ENCODE assay signal across 19 cellular contexts in the genomic region with DNA sequence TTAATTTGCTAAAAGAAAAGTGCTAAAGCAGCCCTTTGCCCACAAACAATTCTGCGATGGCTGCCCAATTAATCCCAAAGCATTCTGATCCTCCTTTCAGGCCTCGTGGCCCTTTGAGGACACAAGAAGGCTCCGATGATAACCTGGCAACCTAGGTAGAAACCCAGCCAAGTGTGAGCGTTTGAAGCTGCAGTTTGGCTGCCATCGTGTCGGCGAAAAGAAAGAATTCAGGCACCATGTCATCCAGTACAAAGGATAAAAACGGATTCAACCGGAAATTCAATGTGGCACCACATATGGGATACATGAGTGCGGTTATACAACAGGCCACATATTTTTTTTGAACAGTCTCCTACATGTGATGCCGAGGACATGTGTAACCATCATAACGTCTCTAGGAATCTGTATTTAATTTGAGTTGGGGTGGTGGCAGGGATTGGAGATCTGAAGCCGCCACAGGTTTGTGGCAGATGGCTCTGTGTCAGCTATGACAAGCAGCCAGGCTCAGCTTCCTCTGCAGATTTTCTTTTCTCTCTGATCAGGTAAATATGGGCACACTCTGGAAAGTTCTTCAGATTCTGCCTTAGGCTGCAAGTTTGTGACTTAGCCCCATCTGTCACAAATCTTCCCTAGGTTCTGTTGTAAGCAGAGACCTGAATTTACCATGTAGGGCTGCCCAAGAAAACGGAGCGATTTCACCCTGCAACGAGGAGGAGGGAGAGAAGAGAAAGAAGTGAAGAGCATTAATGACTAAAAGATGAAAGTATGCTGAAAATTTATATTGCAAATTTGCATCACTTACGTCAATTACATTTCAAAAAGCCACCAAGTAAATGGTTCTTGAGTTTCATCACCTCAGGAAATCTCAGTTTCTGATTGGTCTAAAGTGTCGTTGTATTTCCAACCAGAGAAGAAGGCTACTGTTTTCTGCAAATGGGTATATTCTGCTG.
A peak's percentile ranks its signal among the peaks of the same experiment; 100 is the strongest.
DNase-seq lines count a peak whose midpoint lies in the region; ATAC-seq and TF ChIP-seq lines count a peak whose summit lies in the region.
"Had no signal": no experiment of that assay in that cellular context is flagged by ENCODE, and none has a peak within 500 bp of the region (broad histone marks: within the 10 kb centered on the region; RNA-seq: fewer than 3 reads in every experiment).

No MANE protein-coding gene starts in this region.

- H3K4me3 ChIP-seq in skin epidermis, result no peak overlapping the region
- H3K4me3 ChIP-seq in tibial nerve, result no peak overlapping the region
- H3K4me3 ChIP-seq: BLaER1, breast epithelium, K562, Peyer's patch had no signal

- DNase-seq in NCI-H510A treated with DMSO at 0.1 percent for 48 hours (lab: John Stamatoyannopoulos, UW) (peak; percentile 67), NCI-H510A (lab: John Stamatoyannopoulos, UW) (no peak), HFFc6 (peak; percentile 37), SKM-1 treated with dmso at 0.1 percent for 144 hours (lab: John Stamatoyannopoulos, UW; ENCODE audit: unreplicated experiment) (peak; percentile 100), midbrain (lab: John Stamatoyannopoulos, UW) (no peak), tibial nerve (ENCODE audit: low spot score in 2 of 2) (no peak)
- DNase-seq: activated CD4-positive, CD25-positive, alpha-beta regulatory T cell treated with anti-CD3 and anti-CD28 coated beads, Interleukin-2, amount 50 U/mL, for 72 hours; activated CD8-positive, alpha-beta memory T cell treated with anti-CD3 and anti-CD28 coated beads, Interleukin-2, amount 50 U/mL, for 4 hours; activated naive CD4-positive, alpha-beta T cell treated with anti-CD3 and anti-CD28 coated beads for 36 hours; NCI-H2081; Peyer's patch; stimulated activated naive CD4-positive, alpha-beta T cell treated with Interleukin-2 at 50 U/mL for 16 hours; T-cell had no signal

- no peaks in the 10 kb centered on the region; the same call in 1 of the 2 replicates for H3K36me3 Mint-ChIP-seq in HFFc6 (ENCODE audit: low read depth)

- WGBS in tibial nerve, 2 donors, result 89% methylated on average over 18 of the region's 18 CpGs

- no peaks in the 10 kb centered on the region; the same call in 1 of the 2 replicates for H3K27me3 Mint-ChIP-seq in HFFc6 (ENCODE audit: insufficient read depth)
- H3K27me3 Mint-ChIP-seq: T-cell had no signal

- H3K27me3 ChIP-seq in tibial nerve, result no peaks in the 10 kb centered on the region
- H3K27me3 ChIP-seq: BLaER1, breast epithelium, Peyer's patch had no signal

- TF ChIP-seq POLR2A in tibial nerve (IDR thresholded peaks at IDR 0.05), result no peak

- peak overlapping the region; percentile 71 for H3K4me3 Mint-ChIP-seq in HFFc6
- H3K4me3 Mint-ChIP-seq: activated naive CD4-positive, alpha-beta T cell treated with anti-CD3 and anti-CD28 coated beads for 36 hours; T-cell had no signal

- H3K27ac Mint-ChIP-seq in HFFc6, result peak overlapping the region; percentile 71
- H3K27ac Mint-ChIP-seq: activated naive CD4-positive, alpha-beta T cell treated with anti-CD3 and anti-CD28 coated beads for 36 hours; T-cell had no signal

- no peaks in the 10 kb centered on the region for H3K9me3 Mint-ChIP-seq in HFFc6
- H3K9me3 Mint-ChIP-seq: activated naive CD4-positive, alpha-beta T cell treated with anti-CD3 and anti-CD28 coated beads for 36 hours; T-cell had no signal

- H3K4me1 ChIP-seq in tibial nerve, result peaks cover 0 to 8% (median 0%) of the 10 kb centered on the region in 4 donors
- H3K4me1 ChIP-seq: BLaER1, breast epithelium, Peyer's patch had no signal

- peaks cover 0 to 34% (median 0%) of the 10 kb centered on the region in 3 donors for H3K36me3 ChIP-seq in tibial nerve
- H3K36me3 ChIP-seq: BLaER1, breast epithelium, Peyer's patch had no signal

- peaks cover 70% of the 10 kb centered on the region for H3K4me1 Mint-ChIP-seq in HFFc6 (ENCODE audit: low read depth)
- H3K4me1 Mint-ChIP-seq: T-cell had no signal

- no peaks in the 10 kb centered on the region for H3K9me3 ChIP-seq in tibial nerve
- H3K9me3 ChIP-seq: BLaER1, breast epithelium, Peyer's patch had no signal

- ATAC-seq in GM19397 (IDR thresholded peaks at IDR 0.05; ENCODE audit: unreplicated experiment), result no peak
- ATAC-seq: K562, left lobe of liver, T-cell had no signal

- no peak for TF ChIP-seq EP300 in tibial nerve (IDR thresholded peaks at IDR 0.05)

- TF ChIP-seq CTCF in HFFc6 (IDR thresholded peaks at IDR 0.05) (no peak), tibial nerve (IDR thresholded peaks at IDR 0.05) (no peak)

- H3K27ac ChIP-seq in skin epidermis (peak overlapping the region in 15 of 21 experiments; percentile 28 to 81 (median 59)), tibial nerve (no peak overlapping the region)
- H3K27ac ChIP-seq: BLaER1, breast epithelium, Peyer's patch had no signal

Comparison
In these comparisons a context has a peak if more than half of its experiments do, and no peak if none do; other contexts are left out.
1. DNase-seq: peak in NCI-H510A treated with DMSO at 0.1 percent for 48 hours (single experiment), HFFc6 (single experiment) and SKM-1 treated with dmso at 0.1 percent for 144 hours (single experiment); none in NCI-H510A (single experiment), midbrain (single experiment) and tibial nerve (0 of 2).
2. H3K27ac ChIP-seq: peak in skin epidermis (15 of 21); none in tibial nerve (0 of 4).